In genomic region chr9:129610473-129611301, GRCh38 we compare ENCODE assay signal across 8 cellular contexts. TPM values are rescaled to one million over a fixed set of nuclear protein-coding genes. Genes with fewer than 3 reads are reported as not detected.
DNase-seq lines count a peak whose midpoint lies in the region; ATAC-seq and TF ChIP-seq lines count a peak whose summit lies in the region.

No MANE protein-coding gene starts in this region.

- no peaks in the 10 kb centered on the region for H3K36me3 ChIP-seq in muscle layer of colon (ENCODE audit: insufficient read depth, low read length)

- H3K36me3 Mint-ChIP-seq in activated T-cell treated with anti-CD3 and anti-CD28 coated beads, Interleukin-2, amount 50 U/mL, for 24 hours (ENCODE audit: low read depth) = no peaks in the 10 kb centered on the region
- H3K36me3 Mint-ChIP-seq in stimulated activated effector memory CD8-positive, alpha-beta T cell treated with anti-CD3 and anti-CD28 coated beads, Interleukin-12 subunit alpha, Interleukin-12 subunit beta, amount 100 ng/mL, for 72 hours = peaks cover 10% of the 10 kb centered on the region

- peaks cover 2% of the 10 kb centered on the region for H3K27me3 Mint-ChIP-seq in activated T-cell treated with anti-CD3 and anti-CD28 coated beads, Interleukin-2, amount 50 U/mL, for 24 hours

- TF ChIP-seq CTCF in epithelial cell of proximal tubule (conservative IDR thresholded peaks at IDR 0.05; ENCODE audit: low read depth, low read length) = peak; percentile 71

- no peaks in the 10 kb centered on the region for H3K9me3 ChIP-seq in muscle layer of colon (ENCODE audit: low read length)

- H3K4me3 ChIP-seq in epithelial cell of proximal tubule (ENCODE audit: low read depth, low read length) (peak overlapping the region; percentile 66), muscle layer of colon (ENCODE audit: low read depth in 1 of 2, low read length in 2 of 2) (peak overlapping the region; percentile 55 to 81)

- peak overlapping the region; percentile 83 for H3K9ac ChIP-seq in muscle layer of colon (ENCODE audit: low read length)

- peak overlapping the region; percentile 80 for H3K27ac ChIP-seq in muscle layer of colon (ENCODE audit: low read depth, low read length)

- ATAC-seq in HG03066 (IDR thresholded peaks at IDR 0.05; ENCODE audit: low read depth, unreplicated experiment) = peak; percentile 54
- ATAC-seq in stimulated activated effector memory CD8-positive, alpha-beta T cell treated with anti-CD3 and anti-CD28 coated beads, Interleukin-12 subunit alpha, Interleukin-12 subunit beta, amount 100 ng/mL, for 72 hours = peak; percentile 73

- H3K27ac Mint-ChIP-seq in activated T-cell treated with anti-CD3 and anti-CD28 coated beads, Interleukin-2, amount 50 U/mL, for 24 hours = peak overlapping the region; percentile 71
- peak overlapping the region; percentile 93 for H3K27ac Mint-ChIP-seq in stimulated activated effector memory CD8-positive, alpha-beta T cell treated with anti-CD3 and anti-CD28 coated beads, Interleukin-12 subunit alpha, Interleukin-12 subunit beta, amount 100 ng/mL, for 72 hours

- H3K9me3 Mint-ChIP-seq in activated T-cell treated with anti-CD3 and anti-CD28 coated beads, Interleukin-2, amount 50 U/mL, for 24 hours = no peaks in the 10 kb centered on the region
- H3K9me3 Mint-ChIP-seq in stimulated activated effector memory CD8-positive, alpha-beta T cell treated with anti-CD3 and anti-CD28 coated beads, Interleukin-12 subunit alpha, Interleukin-12 subunit beta, amount 100 ng/mL, for 72 hours = no peaks in the 10 kb centered on the region

- DNase-seq in ELR (ENCODE audit: low read depth) (peak; percentile 79), OCI-M1 (lab: John Stamatoyannopoulos, UW) (peak; percentile 74), epithelial cell of proximal tubule (ENCODE audit: low read depth) (no peak), NCI-H446 treated with DMSO at 0.1 percent for 48 hours (lab: John Stamatoyannopoulos, UW) (no peak)
- DNase-seq in activated T-cell treated with anti-CD3 and anti-CD28 coated beads, Interleukin-2, amount 50 U/mL, for 24 hours = peak; percentile 85
- DNase-seq in stimulated activated effector memory CD8-positive, alpha-beta T cell treated with anti-CD3 and anti-CD28 coated beads, Interleukin-12 subunit alpha, Interleukin-12 subunit beta, amount 100 ng/mL, for 72 hours (ENCODE audit: low spot score in 2 of 2) = peak; percentile 70 to 84

- H3K4me3 Mint-ChIP-seq in activated T-cell treated with anti-CD3 and anti-CD28 coated beads, Interleukin-2, amount 50 U/mL, for 24 hours = peak overlapping the region; percentile 67
- peak overlapping the region; percentile 86 for H3K4me3 Mint-ChIP-seq in stimulated activated effector memory CD8-positive, alpha-beta T cell treated with anti-CD3 and anti-CD28 coated beads, Interleukin-12 subunit alpha, Interleukin-12 subunit beta, amount 100 ng/mL, for 72 hours

- peaks cover 31% of the 10 kb centered on the region for H3K4me1 Mint-ChIP-seq in activated T-cell treated with anti-CD3 and anti-CD28 coated beads, Interleukin-2, amount 50 U/mL, for 24 hours (ENCODE audit: low read depth)
- H3K4me1 Mint-ChIP-seq in stimulated activated effector memory CD8-positive, alpha-beta T cell treated with anti-CD3 and anti-CD28 coated beads, Interleukin-12 subunit alpha, Interleukin-12 subunit beta, amount 100 ng/mL, for 72 hours = peaks cover 47% of the 10 kb centered on the region

- no peaks in the 10 kb centered on the region for H3K27me3 ChIP-seq in muscle layer of colon (ENCODE audit: control insufficient read depth in 1 of 2, insufficient read depth in 2 of 2, low read length in 2 of 2)

- peaks cover 32% of the 10 kb centered on the region for H3K4me1 ChIP-seq in muscle layer of colon (ENCODE audit: insufficient read depth, low read length)

RNA-seq across cellular contexts. Expression of gene C9orf50, which starts 10.2 kb away (rescaled TPM):
- total RNA-seq in epithelial cell of proximal tubule = 0.69 TPM in 1 of 2 replicates, not detected in the other

RNA-seq across cellular contexts. Expression of gene NTMT1, which starts 15.3 kb away (rescaled TPM):
- total RNA-seq in epithelial cell of proximal tubule = 37.9 and 104 TPM in 2 replicates

RNA-seq across cellular contexts. Expression of gene ASB6, which starts 31.3 kb away (rescaled TPM):
- total RNA-seq in epithelial cell of proximal tubule = 22.3 and 29.2 TPM in 2 replicates

RNA-seq across cellular contexts. Expression of gene PRRX2, which starts 54.8 kb away (rescaled TPM):
- 0.17 and 1.7 TPM in 2 replicates for total RNA-seq in epithelial cell of proximal tubule

Comparison
In these comparisons a context has a peak if more than half of its experiments do, and no peak if none do; other contexts are left out.
1. DNase-seq: peak in ELR (single experiment), OCI-M1 (single experiment), activated T-cell treated with anti-CD3 and anti-CD28 coated beads, Interleukin-2, amount 50 U/mL, for 24 hours (single experiment) and stimulated activated effector memory CD8-positive, alpha-beta T cell treated with anti-CD3 and anti-CD28 coated beads, Interleukin-12 subunit alpha, Interleukin-12 subunit beta, amount 100 ng/mL, for 72 hours (2 of 2); none in epithelial cell of proximal tubule (single experiment) and NCI-H446 treated with DMSO at 0.1 percent for 48 hours (single experiment).